Comparison of ENCODE assay signal across 8 cellular contexts in the genomic region with DNA sequence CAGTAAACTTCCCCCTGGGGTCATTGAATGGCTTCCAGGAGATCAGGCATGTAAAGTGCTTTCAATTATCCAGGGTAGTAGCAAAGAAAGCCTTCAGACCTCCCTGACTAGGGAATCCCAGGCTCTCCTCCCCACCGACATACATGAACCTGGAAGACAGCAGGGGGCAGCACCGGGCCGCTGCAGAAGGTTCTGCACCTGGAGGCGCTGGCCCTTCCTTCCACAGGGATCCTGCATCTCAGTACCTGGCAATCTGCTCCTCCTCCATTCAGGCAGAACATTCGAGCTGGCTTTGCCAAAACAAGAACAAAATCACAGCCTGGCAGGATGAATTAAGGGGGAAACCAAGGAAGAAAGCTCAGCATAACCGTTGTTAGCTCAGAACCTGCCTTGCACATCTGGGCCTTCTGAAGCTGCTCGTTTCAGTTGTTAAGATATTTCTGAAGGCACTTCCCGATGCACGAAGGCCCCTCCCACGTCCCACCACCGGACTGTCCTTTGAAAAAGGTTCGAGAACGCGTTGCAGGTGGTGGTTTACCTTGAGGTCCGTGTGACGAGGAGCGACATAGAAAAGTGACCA.
DNase-seq lines count a peak whose midpoint lies in the region; ATAC-seq and TF ChIP-seq lines count a peak whose summit lies in the region.

No MANE protein-coding gene starts in this region.

- H3K36me3 ChIP-seq in H7 (replicated peaks; ENCODE audit: control insufficient read depth, insufficient read depth, low read length) (no peaks in the 10 kb centered on the region), RWPE2 (ENCODE audit: low read depth) (no peaks in the 10 kb centered on the region), stomach (peaks cover 0 to 11% (median 0%) of the 10 kb centered on the region in 4 donors)

- H3K9me3 ChIP-seq in CD4-positive, alpha-beta T cell (ENCODE audit: control insufficient read depth, low read length), result no peaks in the 10 kb centered on the region
- no peaks in the 10 kb centered on the region for H3K9me3 ChIP-seq in RWPE2 (ENCODE audit: severe bottlenecking)
- H3K9me3 ChIP-seq in stomach, result no peaks in the 10 kb centered on the region

- POLR2A ChIA-PET in CD4-positive, alpha-beta T cell (lab: Charles Lee), result no interaction called here

- peaks cover 39% of the 10 kb centered on the region for H3K4me1 Mint-ChIP-seq in CD4-positive, alpha-beta T cell (ENCODE audit: low read depth)

- TF ChIP-seq POLR2A in stomach (IDR thresholded peaks at IDR 0.05), result no peak

- intact Hi-C loops in CD4-positive, alpha-beta T cell (cut with DNase I, micrococcal nuclease), result no loop called here
- intact Hi-C loops in stomach (cut with DNase I; ENCODE audit: low total_unique reads), result no loop called here

- H3K27me3 ChIP-seq in CD4-positive, alpha-beta T cell (ENCODE audit: control insufficient read depth, insufficient read depth, low read length), result no peaks in the 10 kb centered on the region
- H3K27me3 ChIP-seq in H7 (ENCODE audit: control insufficient read depth, insufficient read depth, low read length), result no peaks in the 10 kb centered on the region
- no peaks in the 10 kb centered on the region for H3K27me3 ChIP-seq in RWPE2 (ENCODE audit: insufficient read depth, poor library complexity, severe bottlenecking)
- H3K27me3 ChIP-seq in stomach, result no peaks in the 10 kb centered on the region

- 61 to 70% (median 66%) methylated on average over 17 of the region's 17 CpGs for WGBS in stomach, 5 donors

- TF ChIP-seq EP300 in stomach (IDR thresholded peaks at IDR 0.05), result no peak

- H3K4me3 ChIP-seq in H7 (ENCODE audit: insufficient read depth, low read depth, low read length), result no peak overlapping the region
- H3K4me3 ChIP-seq in RWPE2 (ENCODE audit: severe bottlenecking), result no peak overlapping the region
- H3K4me3 ChIP-seq in foreskin fibroblast (ENCODE audit: low read depth in 1 of 2, low read length in 2 of 2), result no peak overlapping the region
- H3K4me3 ChIP-seq in stomach, result no peak overlapping the region

- H3K36me3 Mint-ChIP-seq in CD4-positive, alpha-beta T cell (ENCODE audit: low read depth), result peaks cover 13% of the 10 kb centered on the region

- no peak for ATAC-seq in CD4-positive, alpha-beta T cell (ENCODE audit: poor library complexity)
- ATAC-seq in RWPE2 (ENCODE audit: low read depth), result peak; percentile 77
- no peak for ATAC-seq in GM21786 (IDR thresholded peaks at IDR 0.05; ENCODE audit: unreplicated experiment)
- ATAC-seq in HG03159 (IDR thresholded peaks at IDR 0.05; ENCODE audit: unreplicated experiment), result no peak

- H3K9me3 Mint-ChIP-seq in CD4-positive, alpha-beta T cell, result no peaks in the 10 kb centered on the region

- CTCF ChIA-PET in CD4-positive, alpha-beta T cell (lab: Charles Lee), result no interaction called here

- H3K4me1 ChIP-seq in RWPE2 (ENCODE audit: insufficient read depth, poor library complexity, severe bottlenecking) (no peaks in the 10 kb centered on the region), stomach (peaks cover 0 to 10% (median 0%) of the 10 kb centered on the region in 4 donors)

- no peak for DNase-seq in CD4-positive, alpha-beta T cell
- DNase-seq in H7 (peak; percentile 84), RWPE2 (ENCODE audit: low spot score) (no peak), foreskin fibroblast (peak in 1 of 2 donors; percentile 26), stomach (peak; percentile 68)
- no peak for DNase-seq in stimulated activated naive CD4-positive, alpha-beta T cell (lab: John Stamatoyannopoulos, UW)

- H3K27ac ChIP-seq in CD4-positive, alpha-beta T cell (ENCODE audit: low read depth, low read length), result no peak overlapping the region
- H3K27ac ChIP-seq in RWPE2 (ENCODE audit: poor library complexity, severe bottlenecking), result no peak overlapping the region
- H3K27ac ChIP-seq in stomach, result no peak overlapping the region

- H3K27me3 Mint-ChIP-seq in CD4-positive, alpha-beta T cell, result no peaks in the 10 kb centered on the region

- peak; percentile 35 for TF ChIP-seq CTCF in CD4-positive, alpha-beta T cell (IDR thresholded peaks at IDR 0.05)
- TF ChIP-seq CTCF in RWPE2 (IDR thresholded peaks at IDR 0.05; ENCODE audit: poor library complexity, severe bottlenecking) (peak; percentile 89), foreskin fibroblast (IDR thresholded peaks at IDR 0.05; ENCODE audit: low read depth, low read length) (peak; percentile 66), stomach (IDR thresholded peaks at IDR 0.05) (peak in 5 of 7 experiments; percentile 14 to 47 (median 42))

- no peak overlapping the region for H3K27ac Mint-ChIP-seq in CD4-positive, alpha-beta T cell

- H3K4me3 Mint-ChIP-seq in CD4-positive, alpha-beta T cell, result no peak overlapping the region

Comparison
In these comparisons a context has a peak if more than half of its experiments do, and no peak if none do; other contexts are left out.
1. DNase-seq: peak in H7 (single experiment) and stomach (single experiment); none in CD4-positive, alpha-beta T cell (0 of 10), RWPE2 (single experiment) and stimulated activated naive CD4-positive, alpha-beta T cell (0 of 6).
2. CTCF ChIP-seq: peak in every context shown above with its lines; median percentile 89 in RWPE2; 66 in foreskin fibroblast; 42 in stomach; 35 in CD4-positive, alpha-beta T cell.